26 cellular contexts compared by ENCODE assay signal in genomic region chr2:76446872-76447271, GRCh38.
"Had no signal": no experiment of that assay in that cellular context is flagged by ENCODE, and none has a peak within 500 bp of the region (broad histone marks: within the 10 kb centered on the region; RNA-seq: fewer than 3 reads in every experiment).

No MANE protein-coding gene starts in this region.

- H3K27me3 ChIP-seq: sigmoid colon had no signal

- H3K4me1 ChIP-seq: gastroesophageal sphincter, parathyroid adenoma, psoas muscle, sigmoid colon had no signal

- DNase-seq: activated CD4-positive, alpha-beta T cell treated with anti-CD3 and anti-CD28 coated beads for 1 hour; activated CD4-positive, alpha-beta T cell treated with anti-CD3 and anti-CD28 coated beads, Interleukin-2, amount 10 ng/mL, durations not matched to agents 7 days and 5 days; activated CD8-positive, alpha-beta T cell treated with anti-CD3 and anti-CD28 coated beads for 36 hours; activated gamma-delta T cell treated with Interleukin-2 at 50 U/mL for 16 hours; activated naive CD4-positive, alpha-beta T cell treated with anti-CD3 and anti-CD28 coated beads, Interleukin-2, amount 50 U/mL, for 16 hours; activated T-cell treated with anti-CD3 and anti-CD28 coated beads, Interleukin-2, amount 50 U/mL, for 4 hours; amniotic stem cell; caudate nucleus; cortex of kidney; head of caudate nucleus; hippocampal formation; immature natural killer cell; kidney; left colon; mammary epithelial cell; naive B cell; nephron progenitor cell; occipital lobe; psoas muscle; sigmoid colon; small intestine; stimulated activated CD4-positive, alpha-beta T cell treated with anti-CD3 and anti-CD28 coated beads, Interleukin-4, amount 100 ng/mL, for 24 hours; substantia nigra; T-helper 9 cell had no signal

- H3K9ac ChIP-seq: parathyroid adenoma had no signal

- H3K27ac ChIP-seq: gastroesophageal sphincter, parathyroid adenoma, psoas muscle, sigmoid colon had no signal

- H3K9me3 ChIP-seq: psoas muscle, sigmoid colon had no signal

- H3K4me3 ChIP-seq: gastroesophageal sphincter, psoas muscle, sigmoid colon had no signal

- H3K36me3 ChIP-seq: gastroesophageal sphincter, sigmoid colon had no signal
